1 cellular context compared by ENCODE assay signal in genomic region chr19:16111160-16111908, GRCh38.
TF ChIP-seq lines count a peak whose summit lies in the region.

Gene RAB8A (plus strand): TSS chr19:16111889. CDS start chr19:16111902, 13 bp downstream.

TF ChIP-seq in GM12878, 131 proteins besides CTCF, POLR2A, EP300 and RAD21 (continued from another document and continues in another):
- no peak for TF ChIP-seq BCLAF1 (IDR thresholded peaks at IDR 0.05)
- TF ChIP-seq SMAD1 (IDR thresholded peaks at IDR 0.05; ENCODE audit: low read depth, partially characterized antibody) = no peak
- TF ChIP-seq BCL3 (IDR thresholded peaks at IDR 0.05; ENCODE audit: borderline replicate concordance, insufficient read depth, low read depth, low read length, poor library complexity, severe bottlenecking) = no peak
- TF ChIP-seq TCF3 (IDR thresholded peaks at IDR 0.05; ENCODE audit: borderline replicate concordance, insufficient read depth, low read depth, low read length) = no peak
- TF ChIP-seq KLF5 (IDR thresholded peaks at IDR 0.05; ENCODE audit: partially characterized antibody) = peak; percentile 70
- no peak for TF ChIP-seq RELB (IDR thresholded peaks at IDR 0.05; ENCODE audit: low read depth)
- TF ChIP-seq CEBPZ (IDR thresholded peaks at IDR 0.05; ENCODE audit: low read depth, low read length) = peak; percentile 61
- TF ChIP-seq ZBED1 (IDR thresholded peaks at IDR 0.05; ENCODE audit: borderline replicate concordance) = no peak
- peak; percentile 91 for TF ChIP-seq E2F8 (IDR thresholded peaks at IDR 0.05; ENCODE audit: low read depth, partially characterized antibody)
- TF ChIP-seq SRF (IDR thresholded peaks at IDR 0.05; ENCODE audit: low read depth in 2 of 2, low read length in 2 of 2) = peak; percentile 66 to 78
- TF ChIP-seq KAT2A (conservative IDR thresholded peaks at IDR 0.05; ENCODE audit: control insufficient read depth, low read depth, low read length) = no peak
- no peak for TF ChIP-seq MTA2 (IDR thresholded peaks at IDR 0.05; ENCODE audit: low read depth)
- 0 out of 2 replicates have a peak, but pooled peaks have one; percentile 58 for TF ChIP-seq MLLT1 (IDR thresholded peaks at IDR 0.05)
- no peak for TF ChIP-seq ZNF384 (IDR thresholded peaks at IDR 0.05; ENCODE audit: borderline replicate concordance, low read depth, low read length)
- TF ChIP-seq NBN (IDR thresholded peaks at IDR 0.05) = peak; percentile 57
- TF ChIP-seq EED (IDR thresholded peaks at IDR 0.05; ENCODE audit: low read depth) = no peak
- TF ChIP-seq PAX8 (IDR thresholded peaks at IDR 0.05) = no peak
- TF ChIP-seq CUX1 (IDR thresholded peaks at IDR 0.05; ENCODE audit: insufficient replicate concordance, low read depth, low read length) = no peak
- TF ChIP-seq NR2C1 (IDR thresholded peaks at IDR 0.05) = no peak
- no peak for TF ChIP-seq TARDBP (IDR thresholded peaks at IDR 0.05; ENCODE audit: borderline replicate concordance)
- no peak for TF ChIP-seq POLR2AphosphoS5 (IDR thresholded peaks at IDR 0.05; ENCODE audit: low read length)
- TF ChIP-seq SREBF2 (IDR thresholded peaks at IDR 0.05; ENCODE audit: low read length) = no peak
- TF ChIP-seq NFYA (IDR thresholded peaks at IDR 0.05; ENCODE audit: borderline replicate concordance, low read depth, low read length) = no peak
- peak; percentile 59; the same call in 1 of the 2 replicates for TF ChIP-seq SMC3 (IDR thresholded peaks at IDR 0.05; ENCODE audit: borderline replicate concordance, low read length)
- TF ChIP-seq IKZF1 (conservative IDR thresholded peaks at IDR 0.05) = peak; percentile 90
- TF ChIP-seq HDGF (IDR thresholded peaks at IDR 0.05) = peak; percentile 20; the same call in 1 of the 2 replicates
- no peak for TF ChIP-seq MTA3 (IDR thresholded peaks at IDR 0.05; ENCODE audit: borderline replicate concordance, low read length)
- no peak for TF ChIP-seq SREBF1 (IDR thresholded peaks at IDR 0.05; ENCODE audit: low read length)
- no peak for TF ChIP-seq ATF2 (IDR thresholded peaks at IDR 0.05; ENCODE audit: low read length)
- TF ChIP-seq YY1 (IDR thresholded peaks at IDR 0.05; ENCODE audit: low read depth, low read length) = peak; percentile 93
- TF ChIP-seq IRF4 (IDR thresholded peaks at IDR 0.05; ENCODE audit: low read depth, low read length) = 0 out of 2 replicates have a peak, but pooled peaks have one; percentile 7
- no peak for TF ChIP-seq IRF5 (IDR thresholded peaks at IDR 0.05; ENCODE audit: borderline replicate concordance)
- TF ChIP-seq MEF2B (IDR thresholded peaks at IDR 0.05; ENCODE audit: partially characterized antibody, poor library complexity, severe bottlenecking) = no peak
- TF ChIP-seq RELA (IDR thresholded peaks at IDR 0.05; ENCODE audit: borderline replicate concordance, partially characterized antibody) = peak; percentile 14
- peak; percentile 97 for TF ChIP-seq CREB1 (IDR thresholded peaks at IDR 0.05; ENCODE audit: low read depth)
- peak; percentile 96 for TF ChIP-seq ZNF217 (IDR thresholded peaks at IDR 0.05)
- no peak for TF ChIP-seq MEF2A (IDR thresholded peaks at IDR 0.05; ENCODE audit: insufficient read depth, low read depth, low read length)
